ENCODE assay signal across 34 cellular contexts in the genomic region with DNA sequence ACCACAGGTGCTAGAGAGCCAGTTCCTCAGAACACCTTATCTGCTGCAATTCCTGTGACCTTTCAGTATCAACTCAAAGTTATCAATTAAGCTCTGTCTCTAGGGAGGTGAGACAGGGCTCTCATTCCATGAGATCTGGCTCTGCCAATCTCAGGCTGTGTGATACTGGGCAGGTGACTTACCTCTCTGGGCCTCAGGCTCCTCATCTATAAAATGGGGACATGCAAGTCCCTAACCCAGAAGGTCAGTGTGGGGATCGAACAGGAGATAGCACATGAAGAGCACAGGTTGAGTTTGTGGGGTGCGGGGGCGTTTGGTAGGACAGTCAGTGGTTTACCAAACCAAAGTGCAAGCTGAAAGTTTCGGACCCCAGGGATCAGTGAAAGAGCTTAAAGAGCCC.
"Had no signal": no experiment of that assay in that cellular context is flagged by ENCODE, and none has a peak within 500 bp of the region (broad histone marks: within the 10 kb centered on the region; RNA-seq: fewer than 3 reads in every experiment).

No MANE protein-coding gene starts in this region.

- H3K36me3 ChIP-seq: MG63 had no signal

- DNase-seq: Karpas-422, Kasumi-1, KG1, MG63, MM.1S, MV-4-11, NCI-H1048, NCI-H1092, NCI-H1092 treated with DMSO at 0.1 percent for 48 hours, NCI-H1105, NCI-H1105 treated with DMSO at 0.1 percent for 48 hours, NCI-H1417, NCI-H1417 treated with DMSO at 0.1 percent for 48 hours, NCI-H1436, NCI-H1436 treated with DMSO at 0.1 percent for 48 hours, NCI-H146, NCI-H1694, NCI-H1694 treated with DMSO at 0.1 percent for 48 hours, NCI-H187, NCI-H187 treated with DMSO at 0.1 percent for 48 hours, NCI-H1930, NCI-H2029, NCI-H2029 treated with DMSO at 0.1 percent for 48 hours, NCI-H2081, NCI-H2081 treated with DMSO at 0.1 percent for 48 hours, NCI-H2107, NCI-H2171, NCI-H2171 treated with DMSO at 0.1 percent for 48 hours, NCI-H2227 treated with DMSO at 0.1 percent for 48 hours, NCI-H226, NCI-H345, NCI-H446, NCI-H446 treated with DMSO at 0.1 percent for 48 hours had no signal

- H3K9me3 ChIP-seq: MG63 had no signal

- H3K27ac ChIP-seq: KMS-11 had no signal

- H3K4me2 ChIP-seq: KMS-11 had no signal

- H3K9ac ChIP-seq: KMS-11 had no signal

- H3K4me3 ChIP-seq: MG63 had no signal
